In genomic region chr20:31671324-31671723, GRCh38 we compare ENCODE assay signal across 9 cellular contexts. TPM values are rescaled to one million over a fixed set of nuclear protein-coding genes. Genes with fewer than 3 reads are reported as not detected.
DNase-seq lines count a peak whose midpoint lies in the region; ATAC-seq and TF ChIP-seq lines count a peak whose summit lies in the region.
"Had no signal": no experiment of that assay in that cellular context is flagged by ENCODE, and none has a peak within 500 bp of the region (broad histone marks: within the 10 kb centered on the region; RNA-seq: fewer than 3 reads in every experiment).

No MANE protein-coding gene starts in this region.

- TF ChIP-seq RAD21 in SK-N-SH (IDR thresholded peaks at IDR 0.05; ENCODE audit: low read length), result no peak

- H3K9ac ChIP-seq in mammary epithelial cell (ENCODE audit: insufficient read depth, low read length) (no peak overlapping the region), SK-N-SH (no peak overlapping the region)

- intact Hi-C loops in MCF 10A (cut with micrococcal nuclease), result no loop called here
- intact Hi-C loops in mammary epithelial cell (cut with micrococcal nuclease), result no loop called here
- intact Hi-C loops in natural killer cell (cut with micrococcal nuclease), result no loop called here
- intact Hi-C loops in upper lobe of right lung (cut with DNase I), result no loop called here

- H3K4me1 Mint-ChIP-seq in MCF 10A (ENCODE audit: insufficient read depth, unreplicated experiment) (peaks cover 34% of the 10 kb centered on the region), natural killer cell (peaks cover 83% of the 10 kb centered on the region in 2 donors)

- BruUV-seq in MCF 10A (replicated peaks; lab: Mats Ljungman, UMichigan) (no TSS peak), mammary epithelial cell (replicated peaks; lab: Mats Ljungman, UMichigan) (no TSS peak)

- H3K27ac Mint-ChIP-seq in MCF 10A (ENCODE audit: low read depth, unreplicated experiment), result peak overlapping the region; percentile 41
- H3K27ac Mint-ChIP-seq in natural killer cell, result peak overlapping the region; percentile 89 to 100

- H3K36me3 ChIP-seq in mammary epithelial cell (ENCODE audit: insufficient read depth, low read length) (peaks cover 13% of the 10 kb centered on the region), upper lobe of right lung (peaks cover under 1% of the 10 kb centered on the region), SK-N-SH (replicated peaks in 1 of 2; ENCODE audit: control insufficient read depth in 1 of 2, insufficient read depth in 2 of 2, low read length in 1 of 2) (peaks cover 7 to 32% of the 10 kb centered on the region in 2 experiments)

- H2AFZ ChIP-seq in mammary epithelial cell (ENCODE audit: low read depth, low read length) (no peak overlapping the region), SK-N-SH (ENCODE audit: low read depth) (no peak overlapping the region)

- POLR2A ChIA-PET in MCF 10A (lab: Yijun Ruan, JAX), result interaction anchor here (0.7 to 1.6 kb wide), 7 partner anchors 9 to 75 kb away, joined by 3 to 7 read pairs (median 3); partner anchors contain the start of gene BCL2L1
- POLR2A ChIA-PET in SK-N-SH (lab: Yijun Ruan, JAX), result no interaction called here

- TF ChIP-seq CTCF in MCF 10A (IDR thresholded peaks at IDR 0.05; ENCODE audit: unreplicated experiment) (no peak), mammary epithelial cell (conservative IDR thresholded peaks at IDR 0.05 in 1 of 2, IDR thresholded peaks at IDR 0.05 in 1 of 2; ENCODE audit: extremely low read depth in 1 of 2, insufficient read depth in 1 of 2, low read depth in 1 of 2, low read length in 2 of 2) (no peak), natural killer cell (IDR thresholded peaks at IDR 0.05) (no peak), upper lobe of right lung (IDR thresholded peaks at IDR 0.05) (no peak), SK-N-SH (IDR thresholded peaks at IDR 0.05) (no peak)

- no peaks in the 10 kb centered on the region for H3K9me3 ChIP-seq in mammary epithelial cell (replicated peaks; ENCODE audit: insufficient read depth, low read length)
- no peaks in the 10 kb centered on the region for H3K9me3 ChIP-seq in upper lobe of right lung
- no peaks in the 10 kb centered on the region for H3K9me3 ChIP-seq in SK-N-SH

- no peaks in the 10 kb centered on the region for H3K27me3 Mint-ChIP-seq in MCF 10A (ENCODE audit: insufficient read depth, unreplicated experiment)
- H3K27me3 Mint-ChIP-seq in natural killer cell (ENCODE audit: low read depth in 2 of 2), result no peaks in the 10 kb centered on the region

- in situ Hi-C loops in mammary epithelial cell (cut with MboI; ENCODE audit: low sequenced_read_pairs in 2 of 2), result no loop called here

- no peak for TF ChIP-seq EP300 in SK-N-SH (IDR thresholded peaks at IDR 0.05; ENCODE audit: borderline replicate concordance in 1 of 2, low read depth in 1 of 2, low read length in 1 of 2)

- H3K4me3 ChIP-seq in mammary epithelial cell (replicated peaks in 1 of 3; ENCODE audit: insufficient read depth in 1 of 3, low read depth in 2 of 3, low read length in 3 of 3) (no peak overlapping the region), upper lobe of right lung (no peak overlapping the region), SK-N-SH (ENCODE audit: low read depth in 2 of 2, low read length in 1 of 2) (no peak overlapping the region)

- H3K9me3 Mint-ChIP-seq in MCF 10A (ENCODE audit: unreplicated experiment), result no peaks in the 10 kb centered on the region
- H3K9me3 Mint-ChIP-seq in natural killer cell, result no peaks in the 10 kb centered on the region

- no peak for ATAC-seq in natural killer cell
- ATAC-seq in upper lobe of right lung, result no peak
- ATAC-seq in GM19463 (IDR thresholded peaks at IDR 0.05; ENCODE audit: unreplicated experiment), result no peak

- CTCF ChIA-PET in MCF 10A (lab: Yijun Ruan, JAX) (interaction anchor here (0.6 to 11.6 kb wide), 5 partner anchors 9 to 109 kb away, joined by 3 to 174 read pairs (median 5); no protein-coding TSS in a partner anchor), mammary epithelial cell (lab: Charles Lee; ENCODE audit: low non-redundant PET) (no interaction called here), SK-N-SH (lab: Yijun Ruan, JAX) (interaction anchor here (2.3 kb wide), 1 partner anchor 9 kb away, joined by 12 read pairs; no protein-coding TSS in a partner anchor)

- H3K27ac ChIP-seq in mammary epithelial cell (ENCODE audit: insufficient read depth, low read depth, low read length), result no peak overlapping the region
- peak overlapping the region; percentile 100 for H3K27ac ChIP-seq in cingulate gyrus (ENCODE audit: low read depth, low read length)
- peak overlapping the region; percentile 85 for H3K27ac ChIP-seq in upper lobe of right lung
- H3K27ac ChIP-seq in SK-N-SH (ENCODE audit: low read depth in 2 of 2, low read length in 1 of 2), result no peak overlapping the region; a peak in 1 of 4 replicates

- DNase-seq in MCF 10A (ENCODE audit: unreplicated experiment) (no peak), mammary epithelial cell (no peak), natural killer cell (no peak), upper lobe of right lung (no peak), DMS153 (lab: John Stamatoyannopoulos, UW) (no peak), SK-N-SH (no peak)

- peaks cover 15% of the 10 kb centered on the region for H3K4me1 ChIP-seq in mammary epithelial cell (ENCODE audit: insufficient read depth, low read length)
- peaks cover 98% of the 10 kb centered on the region for H3K4me1 ChIP-seq in upper lobe of right lung
- H3K4me1 ChIP-seq in SK-N-SH (ENCODE audit: control insufficient read depth in 1 of 2, insufficient read depth in 2 of 2, low read depth in 1 of 2, low read length in 1 of 2), result peaks cover 23 to 40% of the 10 kb centered on the region in 2 experiments; a peak in 2 of 4 replicates

- no peaks in the 10 kb centered on the region for H3K9me2 ChIP-seq in SK-N-SH

- no peaks in the 10 kb centered on the region for H3K27me3 ChIP-seq in mammary epithelial cell (ENCODE audit: insufficient read depth, low read length)
- H3K27me3 ChIP-seq in upper lobe of right lung, result no peaks in the 10 kb centered on the region
- H3K27me3 ChIP-seq in SK-N-SH (ENCODE audit: insufficient read depth), result no peaks in the 10 kb centered on the region

- no peaks in the 10 kb centered on the region for H4K20me1 ChIP-seq in mammary epithelial cell (ENCODE audit: insufficient read depth, low read length)
- H4K20me1 ChIP-seq in SK-N-SH (ENCODE audit: insufficient read depth), result no peaks in the 10 kb centered on the region; the same call in 1 of the 2 replicates

- H3K4me3 Mint-ChIP-seq in MCF 10A (ENCODE audit: unreplicated experiment), result no peak overlapping the region
- peak overlapping the region; percentile 37 for H3K4me3 Mint-ChIP-seq in natural killer cell

- dilution Hi-C loops in mammary epithelial cell (cut with HindIII; ENCODE audit: low sequenced_read_pairs), result no loop called here

- H3K4me2 ChIP-seq in mammary epithelial cell (ENCODE audit: insufficient read depth, low read depth, low read length) (no peak overlapping the region), SK-N-SH (no peak overlapping the region)

- peaks cover 92% of the 10 kb centered on the region for H3K79me2 ChIP-seq in mammary epithelial cell (ENCODE audit: insufficient read depth, low read length)
- H3K79me2 ChIP-seq in SK-N-SH (ENCODE audit: insufficient read depth), result peaks cover 92% of the 10 kb centered on the region

- 100% methylated on average over 2 of the region's 2 CpGs for WGBS in mammary epithelial cell (ENCODE audit: low coverage, missing lambda C conversion rate)
- WGBS in SK-N-SH (ENCODE audit: low lambda C conversion rate), result 100% methylated on average over 2 of the region's 2 CpGs

- H3K36me3 Mint-ChIP-seq in MCF 10A (ENCODE audit: insufficient read depth, unreplicated experiment) (peaks cover 76% of the 10 kb centered on the region), natural killer cell (no peaks in the 10 kb centered on the region)

- H3F3A ChIP-seq in SK-N-SH (replicated peaks; ENCODE audit: insufficient read depth), result no peaks in the 10 kb centered on the region

TF ChIP-seq in SK-N-SH, 30 proteins besides CTCF, POLR2A, EP300 and RAD21:
- no peak for TF ChIP-seq TCF12 (IDR thresholded peaks at IDR 0.05)

RNA-seq across cellular contexts. Expression of gene COX4I2, which starts 33.6 kb away (rescaled TPM):
- total RNA-seq in MCF 10A (2022) (not detected in 2 replicates), mammary epithelial cell (not detected), natural killer cell (not detected), upper lobe of right lung (19.1 TPM)
- polyA plus RNA-seq in mammary epithelial cell (not detected), SK-N-SH (2012; rRNA removed) (0.21 TPM in 1 of 2 replicates, not detected in the other)
- polyA minus RNA-seq in mammary epithelial cell, result not detected
- 0.39 TPM in 1 of 2 replicates, not detected in the other for polyA plus RNA-seq in SK-N-SH (2012; cell fraction: cytosol; rRNA removed)
- not detected in 2 replicates for polyA plus RNA-seq in SK-N-SH (2012; cell fraction: nucleus; rRNA removed)
- total RNA-seq: occipital lobe had no signal

RNA-seq across cellular contexts. Expression of gene BCL2L1, which starts 51.3 kb away (rescaled TPM):
- total RNA-seq in MCF 10A (2022) (139 and 156 TPM in 2 replicates), mammary epithelial cell (100 to 1,000 TPM; 196 to 212 TPM), natural killer cell (10 to 100 TPM; 67.4 to 92.6 (median 78.6) TPM), upper lobe of right lung (174 TPM)
- polyA plus RNA-seq in mammary epithelial cell (132 TPM), SK-N-SH (2012; rRNA removed) (99.9 and 103 TPM in 2 replicates)
- polyA minus RNA-seq in mammary epithelial cell, result 137 TPM
- 72.3 and 83.8 TPM in 2 replicates for polyA plus RNA-seq in SK-N-SH (2012; cell fraction: cytosol; rRNA removed)
- 61.3 and 62.2 TPM in 2 replicates for polyA plus RNA-seq in SK-N-SH (2012; cell fraction: nucleus; rRNA removed)

Comparison
In these comparisons a context has a peak if more than half of its experiments do, and no peak if none do; other contexts are left out.
1. H3K27ac ChIP-seq: peak in cingulate gyrus (single experiment) and upper lobe of right lung (single experiment); none in mammary epithelial cell (single experiment) and SK-N-SH (0 of 2).
2. RNA of gene COX4I2, which starts 33.6 kb away (total RNA-seq): 19.1 TPM in upper lobe of right lung (single experiment); not detected in MCF 10A, not detected in mammary epithelial cell and not detected in natural killer cell; every median in the first group is over 10 times any median in the second.